In genomic region chr1:193614275-193614674, GRCh38 we compare ENCODE assay signal across 1 cellular context.
TF ChIP-seq lines count a peak whose summit lies in the region.

No MANE protein-coding gene starts in this region.

TF ChIP-seq in HCT116, 20 proteins besides CTCF, POLR2A, EP300 and RAD21 (continued from another document):
- TF ChIP-seq SRF (IDR thresholded peaks at IDR 0.05; ENCODE audit: low read depth) (no peak), EGR1 (IDR thresholded peaks at IDR 0.05; ENCODE audit: low read depth) (no peak), TCF7L2 (IDR thresholded peaks at IDR 0.05; ENCODE audit: borderline replicate concordance, extremely low read depth, insufficient read depth, insufficient read length) (no peak), CBX3 (IDR thresholded peaks at IDR 0.05; ENCODE audit: low read depth) (no peak), SP1 (IDR thresholded peaks at IDR 0.05; ENCODE audit: low read depth) (no peak), MAX (IDR thresholded peaks at IDR 0.05) (no peak), ZBTB33 (IDR thresholded peaks at IDR 0.05; ENCODE audit: extremely low read depth, insufficient replicate concordance, low read length) (no peak), EZH2 (IDR thresholded peaks at IDR 0.05) (no peak), POLR2AphosphoS5 (IDR thresholded peaks at IDR 0.05; ENCODE audit: low read depth, low read length) (no peak)
